1 cellular context compared by ENCODE assay signal in genomic region chr9:69180200-69180599, GRCh38.
TF ChIP-seq lines count a peak whose summit lies in the region.

No MANE protein-coding gene starts in this region.

TF ChIP-seq in endothelial cell of umbilical vein, 7 proteins besides CTCF, POLR2A, EP300 and RAD21:
- TF ChIP-seq MAX (IDR thresholded peaks at IDR 0.05; ENCODE audit: insufficient read depth, insufficient read length) (no peak), FOS (IDR thresholded peaks at IDR 0.05; ENCODE audit: borderline replicate concordance, insufficient read depth, low read length) (no peak), MYC (IDR thresholded peaks at IDR 0.05; ENCODE audit: low read depth, low read length) (no peak), EZH2 (IDR thresholded peaks at IDR 0.05; ENCODE audit: borderline replicate concordance, low read depth, low read length, severe bottlenecking) (no peak), JUN (IDR thresholded peaks at IDR 0.05; ENCODE audit: borderline replicate concordance, insufficient read depth, insufficient read length, low read depth) (no peak), POLR2AphosphoS5 (IDR thresholded peaks at IDR 0.05; ENCODE audit: insufficient read depth, low read depth, low read length) (no peak), GATA2 (IDR thresholded peaks at IDR 0.05; ENCODE audit: insufficient read depth, insufficient read length, low read depth, low read length) (no peak)
